In genomic region chr12:109309441-109310246, GRCh38 we compare ENCODE assay signal across 8 cellular contexts. TPM values are rescaled to one million over a fixed set of nuclear protein-coding genes. Genes with fewer than 3 reads are reported as not detected.
A peak's percentile ranks its signal among the peaks of the same experiment; 100 is the strongest.
DNase-seq lines count a peak whose midpoint lies in the region; ATAC-seq and TF ChIP-seq lines count a peak whose summit lies in the region.

No MANE protein-coding gene starts in this region.

- intact Hi-C loops in Panc1 (cut with micrococcal nuclease; ENCODE audit: unreplicated experiment) = no loop called here

- H3K27ac Mint-ChIP-seq in progenitor cell of endocrine pancreas = peak overlapping the region; percentile 91

- no peak overlapping the region for H3K27ac ChIP-seq in Panc1 (ENCODE audit: low read length)
- no peak overlapping the region for H3K27ac ChIP-seq in foreskin keratinocyte

- DNase-seq in NCI-H748 (lab: John Stamatoyannopoulos, UW; ENCODE audit: unreplicated experiment) = peak; percentile 70
- no peak for DNase-seq in NCI-H748 treated with DMSO at 0.1 percent for 48 hours (lab: John Stamatoyannopoulos, UW)
- no peak for DNase-seq in Panc1 (ENCODE audit: low read depth, low spot score)
- DNase-seq in foreskin keratinocyte = no peak
- peak; percentile 29 for DNase-seq in progenitor cell of endocrine pancreas (ENCODE audit: low spot score, unreplicated experiment)
- no peak for DNase-seq in SKM-1 (lab: John Stamatoyannopoulos, UW; ENCODE audit: unreplicated experiment)

- CTCF ChIA-PET in Panc1 (lab: Charles Lee) = no interaction called here

- peak overlapping the region; percentile 89 for H3K4me3 Mint-ChIP-seq in progenitor cell of endocrine pancreas (ENCODE audit: low read depth)

- peaks cover 69% of the 10 kb centered on the region for H3K27me3 Mint-ChIP-seq in progenitor cell of endocrine pancreas

- H3K4me1 ChIP-seq in Panc1 (ENCODE audit: control insufficient read depth, insufficient read depth, low read length) (peaks cover 11% of the 10 kb centered on the region), foreskin keratinocyte (no peaks in the 10 kb centered on the region)

- POLR2A ChIA-PET in Panc1 (lab: Charles Lee) = no interaction called here

- no TSS peak for BruUV-seq in Panc1 (replicated peaks; lab: Mats Ljungman, UMichigan)

- in situ Hi-C loops in Panc1 (cut with HindIII; ENCODE audit: low pct_unique_long_range_greater_than_20kb, low sequenced_read_pairs) = no loop called here

- ATAC-seq in Panc1 = peak; percentile 70
- ATAC-seq in foreskin keratinocyte = peak; percentile 54
- ATAC-seq in GM18870 (IDR thresholded peaks at IDR 0.05; ENCODE audit: unreplicated experiment) = no peak
- no peak for ATAC-seq in GM18517 (IDR thresholded peaks at IDR 0.05; ENCODE audit: unreplicated experiment)

- no peaks in the 10 kb centered on the region for H3K36me3 ChIP-seq in Panc1 (ENCODE audit: control insufficient read depth, insufficient read depth, low read length)

- peaks cover 7% of the 10 kb centered on the region for H3K4me1 Mint-ChIP-seq in progenitor cell of endocrine pancreas (ENCODE audit: low read depth)

- peak overlapping the region; percentile 37 to 43 for H3K4me3 ChIP-seq in Panc1 (ENCODE audit: low read depth in 2 of 2, low read length in 2 of 2)

- H3K36me3 Mint-ChIP-seq in progenitor cell of endocrine pancreas (ENCODE audit: insufficient read depth) = no peaks in the 10 kb centered on the region

- peaks cover 28% of the 10 kb centered on the region for H3K27me3 ChIP-seq in Panc1 (ENCODE audit: control insufficient read depth, insufficient read depth, low read length)
- H3K27me3 ChIP-seq in foreskin keratinocyte = peaks cover 90% of the 10 kb centered on the region

- TF ChIP-seq CTCF in Panc1 (IDR thresholded peaks at IDR 0.05) (no peak), foreskin keratinocyte (conservative IDR thresholded peaks at IDR 0.05) (no peak), progenitor cell of endocrine pancreas (IDR thresholded peaks at IDR 0.05; ENCODE audit: unreplicated experiment) (no peak)

- no peaks in the 10 kb centered on the region for H3K9me3 ChIP-seq in Panc1 (ENCODE audit: control insufficient read depth, insufficient read depth, low read depth, low read length)

- H3K9me3 Mint-ChIP-seq in progenitor cell of endocrine pancreas (ENCODE audit: low read depth) = no peaks in the 10 kb centered on the region

RNA-seq across cellular contexts. Expression of gene FOXN4, which starts 0.6 kb away (rescaled TPM):
- total RNA-seq in Panc1 (2021; ENCODE audit: unreplicated experiment) (0.08 TPM), foreskin keratinocyte (not detected in 2 replicates), progenitor cell of endocrine pancreas (0.33 and 0.34 TPM in 2 replicates)
- polyA plus RNA-seq in Panc1 (2012; ENCODE audit: insufficient read length) = not detected
- polyA plus RNA-seq in foreskin keratinocyte = not detected in 2 replicates

RNA-seq across cellular contexts. Expression of gene MYO1H, which starts 38.1 kb away (rescaled TPM):
- not detected for total RNA-seq in Panc1 (2021; ENCODE audit: unreplicated experiment)
- 0.18 TPM for polyA plus RNA-seq in Panc1 (2012; ENCODE audit: insufficient read length)
- total RNA-seq in foreskin keratinocyte = not detected in 2 replicates
- polyA plus RNA-seq in foreskin keratinocyte = not detected in 2 replicates
- total RNA-seq in progenitor cell of endocrine pancreas = 0.51 and 0.77 TPM in 2 replicates

Comparison
In these comparisons a context has a peak if more than half of its experiments do, and no peak if none do; other contexts are left out.
1. DNase-seq: peak in NCI-H748 (single experiment) and progenitor cell of endocrine pancreas (single experiment); none in NCI-H748 treated with DMSO at 0.1 percent for 48 hours (single experiment), Panc1 (single experiment), foreskin keratinocyte (0 of 2) and SKM-1 (single experiment).
2. ATAC-seq: peak in Panc1 (single experiment) and foreskin keratinocyte (single experiment); none in GM18870 (single experiment) and GM18517 (single experiment).